10 cellular contexts compared by ENCODE assay signal in the genomic region with DNA sequence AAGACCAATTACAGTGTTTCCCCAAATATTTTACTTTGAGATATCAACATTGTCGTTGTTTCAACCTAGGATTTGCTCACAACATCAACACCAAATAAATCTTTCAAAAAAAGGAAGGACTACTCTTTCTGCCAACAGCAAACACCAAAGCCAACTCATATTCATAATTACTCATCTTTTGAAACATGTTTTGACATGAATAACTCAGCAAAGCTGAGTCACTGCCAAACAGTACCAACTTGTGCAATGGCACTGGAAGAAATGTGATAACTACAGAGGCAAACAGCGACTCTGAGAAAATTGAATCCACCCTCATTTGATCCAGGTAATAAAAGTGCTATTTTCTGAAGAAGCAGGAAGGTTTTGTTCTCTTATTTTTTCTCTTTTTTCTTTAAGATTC.
A peak's percentile ranks its signal among the peaks of the same experiment; 100 is the strongest.
DNase-seq lines count a peak whose midpoint lies in the region; TF ChIP-seq lines count a peak whose summit lies in the region.
"Had no signal": no experiment of that assay in that cellular context is flagged by ENCODE, and none has a peak within 500 bp of the region (broad histone marks: within the 10 kb centered on the region; RNA-seq: fewer than 3 reads in every experiment).

No MANE protein-coding gene starts in this region.

- H3K36me3 ChIP-seq in KOPT-K1 (ENCODE audit: insufficient read depth, low read length) (peaks cover 35% of the 10 kb centered on the region), parathyroid adenoma (ENCODE audit: control insufficient read depth, insufficient read depth, low read length) (no peaks in the 10 kb centered on the region)
- H3K36me3 ChIP-seq: SJSA1 had no signal

- no peak overlapping the region for H2AFZ ChIP-seq in parathyroid adenoma

- peaks cover 27% of the 10 kb centered on the region for H3K4me1 ChIP-seq in parathyroid adenoma
- H3K4me1 ChIP-seq: SJSA1 had no signal

- peak; percentile 28 for DNase-seq in DMS153 treated with DMSO at 0.1 percent for 48 hours (lab: John Stamatoyannopoulos, UW; ENCODE audit: unreplicated experiment)
- DNase-seq in DMS153 (lab: John Stamatoyannopoulos, UW): no peak
- peak; percentile 76 for DNase-seq in SHP77 treated with DMSO at 0.1 percent for 48 hours (lab: John Stamatoyannopoulos, UW)
- no peak for DNase-seq in NCI-H187 (lab: John Stamatoyannopoulos, UW)
- DNase-seq in activated CD4-positive, CD25-positive, alpha-beta regulatory T cell treated with anti-CD3 and anti-CD28 coated beads, Interleukin-2, amount 50 U/mL, for 72 hours: no peak
- DNase-seq in stimulated activated CD4-positive, alpha-beta T cell treated with anti-CD3 and anti-CD28 coated beads, Interleukin-4, amount 100 ng/mL, for 4 hours: no peak
- DNase-seq: activated effector memory CD4-positive, alpha-beta T cell treated with Interleukin-2 at 50 U/mL for 16 hours had no signal

- no peaks in the 10 kb centered on the region for H3K27me3 ChIP-seq in parathyroid adenoma (ENCODE audit: control insufficient read depth, insufficient read depth, low read length)
- H3K27me3 ChIP-seq: SJSA1 had no signal

- no peaks in the 10 kb centered on the region for H3K9me3 ChIP-seq in KOPT-K1 (ENCODE audit: insufficient read depth, low read length, poor library complexity, severe bottlenecking)
- H3K9me3 ChIP-seq in parathyroid adenoma (ENCODE audit: control insufficient read depth, low read length): no peaks in the 10 kb centered on the region
- H3K9me3 ChIP-seq: SJSA1 had no signal

- H3K4me2 ChIP-seq in parathyroid adenoma (ENCODE audit: low read length): no peak overlapping the region

- peak overlapping the region; percentile 86 for H3K27ac ChIP-seq in KOPT-K1 (ENCODE audit: low read depth, low read length, poor library complexity, severe bottlenecking)
- peak overlapping the region; percentile 93 for H3K27ac ChIP-seq in parathyroid adenoma
- H3K27ac ChIP-seq: SJSA1 had no signal

- no peak overlapping the region for H3K9ac ChIP-seq in parathyroid adenoma

- no peak for TF ChIP-seq CTCF in parathyroid adenoma (IDR thresholded peaks at IDR 0.05)

- H3K79me2 ChIP-seq in parathyroid adenoma: peaks cover 33% of the 10 kb centered on the region

- no peak overlapping the region for H3K4me3 ChIP-seq in parathyroid adenoma (ENCODE audit: low read depth, low read length)
- H3K4me3 ChIP-seq: SJSA1 had no signal

Comparison
In these comparisons a context has a peak if more than half of its experiments do, and no peak if none do; other contexts are left out.
1. DNase-seq: peak in DMS153 treated with DMSO at 0.1 percent for 48 hours (single experiment) and SHP77 treated with DMSO at 0.1 percent for 48 hours (single experiment); none in DMS153 (single experiment), NCI-H187 (0 of 2), activated CD4-positive, CD25-positive, alpha-beta regulatory T cell treated with anti-CD3 and anti-CD28 coated beads, Interleukin-2, amount 50 U/mL, for 72 hours (single experiment) and stimulated activated CD4-positive, alpha-beta T cell treated with anti-CD3 and anti-CD28 coated beads, Interleukin-4, amount 100 ng/mL, for 4 hours (0 of 2).